Comparison of ENCODE assay signal across 11 cellular contexts in genomic region chr19:41705393-41706174, GRCh38. TPM values are rescaled to one million over a fixed set of nuclear protein-coding genes. Genes with fewer than 3 reads are reported as not detected.
DNase-seq lines count a peak whose midpoint lies in the region; ATAC-seq lines count a peak whose summit lies in the region.
"Had no signal": no experiment of that assay in that cellular context is flagged by ENCODE, and none has a peak within 500 bp of the region (broad histone marks: within the 10 kb centered on the region; RNA-seq: fewer than 3 reads in every experiment).

No MANE protein-coding gene starts in this region.

- H3K4me3 ChIP-seq in Jurkat, Clone E6-1 (ENCODE audit: low read length): no peak overlapping the region
- H3K4me3 ChIP-seq: smooth muscle cell had no signal

- ATAC-seq in GM18868 (IDR thresholded peaks at IDR 0.05; ENCODE audit: unreplicated experiment): no peak
- no peak for ATAC-seq in GM18909 (IDR thresholded peaks at IDR 0.05; ENCODE audit: poor library complexity, unreplicated experiment)
- ATAC-seq in HG03457 (IDR thresholded peaks at IDR 0.05; ENCODE audit: unreplicated experiment): no peak

- DNase-seq in CD1c-positive myeloid dendritic cell (ENCODE audit: extremely low spot score) (peak; percentile 20), activated T-cell treated with anti-CD3 and anti-CD28 coated beads for 48 hours (ENCODE audit: low read depth) (peak; percentile 12), left kidney (ENCODE audit: low read depth, low spot score) (peak; percentile 84), putamen (ENCODE audit: low spot score) (no peak)
- peak; percentile 10 for DNase-seq in Jurkat, Clone E6-1 (ENCODE audit: low read depth, low spot score)

RNA-seq across cellular contexts. Expression of gene CEACAM5, which starts 2.8 kb away (rescaled TPM):
- polyA plus RNA-seq in Jurkat, Clone E6-1 (2012; ENCODE audit: insufficient read depth, insufficient read length): not detected
- polyA plus RNA-seq: CD8-positive, alpha-beta memory T cell; H1; smooth muscle cell had no signal

RNA-seq across cellular contexts. Expression of gene CEACAM7, which starts 17.5 kb away (rescaled TPM):
- not detected for polyA plus RNA-seq in Jurkat, Clone E6-1 (2012; ENCODE audit: insufficient read depth, insufficient read length)
- polyA plus RNA-seq: CD8-positive, alpha-beta memory T cell; H1; smooth muscle cell had no signal

RNA-seq across cellular contexts. Expression of gene CEACAM6, which starts 49.7 kb away (rescaled TPM):
- polyA plus RNA-seq in Jurkat, Clone E6-1 (2012; ENCODE audit: insufficient read depth, insufficient read length): not detected
- polyA plus RNA-seq: CD8-positive, alpha-beta memory T cell; H1; smooth muscle cell had no signal
